Comparison of ENCODE assay signal across 21 cellular contexts in genomic region chr2:234409590-234409989, GRCh38.
"Had no signal": no experiment of that assay in that cellular context is flagged by ENCODE, and none has a peak within 500 bp of the region (broad histone marks: within the 10 kb centered on the region; RNA-seq: fewer than 3 reads in every experiment).

No MANE protein-coding gene starts in this region.

- H3K4me3 ChIP-seq: esophagus squamous epithelium, gastroesophageal sphincter, hepatocyte, left ventricle myocardium inferior, lower lobe of right lung, ovary, right atrium auricular region, smooth muscle cell, suprapubic skin, tibial artery, upper lobe of right lung, vagina had no signal

- H3K27me3 ChIP-seq: esophagus squamous epithelium, gastroesophageal sphincter, hepatocyte, ovary, right atrium auricular region, suprapubic skin, tibial artery, upper lobe of right lung, vagina had no signal

- H3K4me2 ChIP-seq: hepatocyte, smooth muscle cell had no signal

- ATAC-seq: gastroesophageal sphincter; left cardiac atrium; lower lobe of right lung; naive thymus-derived CD4-positive, alpha-beta T cell; stimulated activated naive CD8-positive, alpha-beta T cell treated with anti-CD3 and anti-CD28 coated beads, Interleukin-15, Interleukin-2, amounts not matched to agents 100 U/mL and 50 U/mL, for 24 hours; upper lobe of right lung had no signal

- H3K4me3 Mint-ChIP-seq: memory B cell; naive thymus-derived CD4-positive, alpha-beta T cell had no signal

- H3K79me2 ChIP-seq: hepatocyte had no signal

- H2AFZ ChIP-seq: hepatocyte had no signal

- H3K27me3 Mint-ChIP-seq: memory B cell; naive thymus-derived CD4-positive, alpha-beta T cell had no signal

- H3K4me1 ChIP-seq: gastroesophageal sphincter, right atrium auricular region, tibial artery, vagina had no signal

- DNase-seq: dermis blood vessel endothelial cell; esophagus squamous epithelium; foreskin fibroblast; kidney; left cardiac atrium; left ventricle myocardium inferior; lower lobe of right lung; naive thymus-derived CD4-positive, alpha-beta T cell; nucleus accumbens; ovary; stimulated activated CD4-positive, alpha-beta T cell treated with anti-CD3 and anti-CD28 coated beads, Interleukin-2, amount 100 ng/mL, for 48 hours; stimulated activated naive CD8-positive, alpha-beta T cell treated with anti-CD3 and anti-CD28 coated beads, Interleukin-15, Interleukin-2, amounts not matched to agents 100 U/mL and 50 U/mL, for 24 hours; tibial artery; upper lobe of right lung had no signal

- H3K9me3 ChIP-seq: esophagus squamous epithelium, gastroesophageal sphincter, left ventricle myocardium inferior, lower lobe of right lung, ovary, right atrium auricular region, suprapubic skin, tibial artery, upper lobe of right lung, vagina had no signal

- H3K9me3 Mint-ChIP-seq: memory B cell had no signal

- H3K36me3 Mint-ChIP-seq: memory B cell had no signal

- H3K36me3 ChIP-seq: esophagus squamous epithelium, gastroesophageal sphincter, left ventricle myocardium inferior, lower lobe of right lung, ovary, right atrium auricular region, suprapubic skin, tibial artery, upper lobe of right lung, vagina had no signal

- H3K27ac ChIP-seq: esophagus squamous epithelium, gastroesophageal sphincter, hepatocyte, left ventricle myocardium inferior, lower lobe of right lung, ovary, right atrium auricular region, suprapubic skin, tibial artery, upper lobe of right lung, vagina had no signal
